Comparison of ENCODE assay signal across 1 cellular context in the genomic region with DNA sequence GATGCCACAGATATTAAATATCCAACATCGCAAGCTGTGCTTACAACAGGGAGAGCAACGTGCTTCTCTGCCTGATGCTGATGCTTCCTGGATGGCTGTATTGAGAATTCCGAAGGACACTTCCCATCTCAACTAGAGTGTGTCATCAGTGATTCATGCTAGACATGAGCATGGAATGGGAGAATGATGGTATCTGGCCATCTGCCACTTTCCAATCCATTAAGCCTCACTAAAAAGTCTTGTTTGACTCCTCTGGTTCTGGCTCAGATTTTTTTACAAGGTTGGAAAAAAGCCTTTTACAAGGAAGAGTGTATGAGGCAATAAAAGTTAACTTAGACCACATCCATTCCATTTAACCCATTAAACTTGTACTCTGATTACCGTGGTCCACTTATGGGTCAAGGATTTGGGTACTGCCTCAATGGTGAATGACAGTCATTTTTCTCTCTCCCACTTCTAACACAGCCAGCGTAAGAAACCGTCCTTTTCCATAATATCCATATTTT.
TF ChIP-seq lines count a peak whose summit lies in the region.

No MANE protein-coding gene starts in this region.

TF ChIP-seq in HEK293, 187 proteins besides CTCF, POLR2A, EP300 and RAD21 (continued from another document and continues in another):
- TF ChIP-seq, protein P1, sequence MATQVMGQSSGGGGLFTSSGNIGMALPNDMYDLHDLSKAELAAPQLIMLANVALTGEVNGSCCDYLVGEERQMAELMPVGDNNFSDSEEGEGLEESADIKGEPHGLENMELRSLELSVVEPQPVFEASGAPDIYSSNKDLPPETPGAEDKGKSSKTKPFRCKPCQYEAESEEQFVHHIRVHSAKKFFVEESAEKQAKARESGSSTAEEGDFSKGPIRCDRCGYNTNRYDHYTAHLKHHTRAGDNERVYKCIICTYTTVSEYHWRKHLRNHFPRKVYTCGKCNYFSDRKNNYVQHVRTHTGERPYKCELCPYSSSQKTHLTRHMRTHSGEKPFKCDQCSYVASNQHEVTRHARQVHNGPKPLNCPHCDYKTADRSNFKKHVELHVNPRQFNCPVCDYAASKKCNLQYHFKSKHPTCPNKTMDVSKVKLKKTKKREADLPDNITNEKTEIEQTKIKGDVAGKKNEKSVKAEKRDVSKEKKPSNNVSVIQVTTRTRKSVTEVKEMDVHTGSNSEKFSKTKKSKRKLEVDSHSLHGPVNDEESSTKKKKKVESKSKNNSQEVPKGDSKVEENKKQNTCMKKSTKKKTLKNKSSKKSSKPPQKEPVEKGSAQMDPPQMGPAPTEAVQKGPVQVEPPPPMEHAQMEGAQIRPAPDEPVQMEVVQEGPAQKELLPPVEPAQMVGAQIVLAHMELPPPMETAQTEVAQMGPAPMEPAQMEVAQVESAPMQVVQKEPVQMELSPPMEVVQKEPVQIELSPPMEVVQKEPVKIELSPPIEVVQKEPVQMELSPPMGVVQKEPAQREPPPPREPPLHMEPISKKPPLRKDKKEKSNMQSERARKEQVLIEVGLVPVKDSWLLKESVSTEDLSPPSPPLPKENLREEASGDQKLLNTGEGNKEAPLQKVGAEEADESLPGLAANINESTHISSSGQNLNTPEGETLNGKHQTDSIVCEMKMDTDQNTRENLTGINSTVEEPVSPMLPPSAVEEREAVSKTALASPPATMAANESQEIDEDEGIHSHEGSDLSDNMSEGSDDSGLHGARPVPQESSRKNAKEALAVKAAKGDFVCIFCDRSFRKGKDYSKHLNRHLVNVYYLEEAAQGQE (tag by site-specific recombination; IDR thresholded peaks at IDR 0.05) = no peak
- TF ChIP-seq ZNF629 (tag by site-specific recombination; IDR thresholded peaks at IDR 0.05) = peak; percentile 92
- TF ChIP-seq, protein P2, sequence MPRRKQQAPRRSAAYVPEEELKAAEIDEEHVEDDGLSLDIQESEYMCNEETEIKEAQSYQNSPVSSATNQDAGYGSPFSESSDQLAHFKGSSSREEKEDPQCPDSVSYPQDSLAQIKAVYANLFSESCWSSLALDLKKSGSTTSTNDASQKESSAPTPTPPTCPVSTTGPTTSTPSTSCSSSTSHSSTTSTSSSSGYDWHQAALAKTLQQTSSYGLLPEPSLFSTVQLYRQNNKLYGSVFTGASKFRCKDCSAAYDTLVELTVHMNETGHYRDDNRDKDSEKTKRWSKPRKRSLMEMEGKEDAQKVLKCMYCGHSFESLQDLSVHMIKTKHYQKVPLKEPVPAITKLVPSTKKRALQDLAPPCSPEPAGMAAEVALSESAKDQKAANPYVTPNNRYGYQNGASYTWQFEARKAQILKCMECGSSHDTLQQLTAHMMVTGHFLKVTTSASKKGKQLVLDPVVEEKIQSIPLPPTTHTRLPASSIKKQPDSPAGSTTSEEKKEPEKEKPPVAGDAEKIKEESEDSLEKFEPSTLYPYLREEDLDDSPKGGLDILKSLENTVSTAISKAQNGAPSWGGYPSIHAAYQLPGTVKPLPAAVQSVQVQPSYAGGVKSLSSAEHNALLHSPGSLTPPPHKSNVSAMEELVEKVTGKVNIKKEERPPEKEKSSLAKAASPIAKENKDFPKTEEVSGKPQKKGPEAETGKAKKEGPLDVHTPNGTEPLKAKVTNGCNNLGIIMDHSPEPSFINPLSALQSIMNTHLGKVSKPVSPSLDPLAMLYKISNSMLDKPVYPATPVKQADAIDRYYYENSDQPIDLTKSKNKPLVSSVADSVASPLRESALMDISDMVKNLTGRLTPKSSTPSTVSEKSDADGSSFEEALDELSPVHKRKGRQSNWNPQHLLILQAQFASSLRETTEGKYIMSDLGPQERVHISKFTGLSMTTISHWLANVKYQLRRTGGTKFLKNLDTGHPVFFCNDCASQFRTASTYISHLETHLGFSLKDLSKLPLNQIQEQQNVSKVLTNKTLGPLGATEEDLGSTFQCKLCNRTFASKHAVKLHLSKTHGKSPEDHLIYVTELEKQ (tag by site-specific recombination; IDR thresholded peaks at IDR 0.05; ENCODE audit: borderline replicate concordance) = peak; percentile 93
- TF ChIP-seq ZNF768 (tag by site-specific recombination; IDR thresholded peaks at IDR 0.05) = no peak
- TF ChIP-seq ZNF37A (tag by site-specific recombination; IDR thresholded peaks at IDR 0.05) = no peak
- no peak for TF ChIP-seq ZNF248 (tag by site-specific recombination; IDR thresholded peaks at IDR 0.05)
- TF ChIP-seq ZNF791 (tag by site-specific recombination; IDR thresholded peaks at IDR 0.05) = no peak
- no peak for TF ChIP-seq ZNF707 (tag by site-specific recombination; IDR thresholded peaks at IDR 0.05)
- TF ChIP-seq ZBTB8A (tag by site-specific recombination; IDR thresholded peaks at IDR 0.05) = no peak
- no peak for TF ChIP-seq ZNF571 (tag by site-specific recombination; IDR thresholded peaks at IDR 0.05)
- no peak for TF ChIP-seq ZIC2 (tag by site-specific recombination; IDR thresholded peaks at IDR 0.05)
- TF ChIP-seq ZNF184 (tag by site-specific recombination; IDR thresholded peaks at IDR 0.05) = peak; percentile 92
- no peak for TF ChIP-seq GLIS2 (tag by site-specific recombination; IDR thresholded peaks at IDR 0.05)
- TF ChIP-seq ZNF830 (tag by site-specific recombination; IDR thresholded peaks at IDR 0.05; ENCODE audit: low read depth) = no peak
- TF ChIP-seq, protein P3, sequence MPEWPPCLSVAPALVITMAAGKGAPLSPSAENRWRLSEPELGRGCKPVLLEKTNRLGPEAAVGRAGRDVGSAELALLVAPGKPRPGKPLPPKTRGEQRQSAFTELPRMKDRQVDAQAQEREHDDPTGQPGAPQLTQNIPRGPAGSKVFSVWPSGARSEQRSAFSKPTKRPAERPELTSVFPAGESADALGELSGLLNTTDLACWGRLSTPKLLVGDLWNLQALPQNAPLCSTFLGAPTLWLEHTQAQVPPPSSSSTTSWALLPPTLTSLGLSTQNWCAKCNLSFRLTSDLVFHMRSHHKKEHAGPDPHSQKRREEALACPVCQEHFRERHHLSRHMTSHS (tag by site-specific recombination; IDR thresholded peaks at IDR 0.05) = no peak; the same call in 1 of the 2 replicates
- no peak for TF ChIP-seq ZNF155 (tag by site-specific recombination; IDR thresholded peaks at IDR 0.05)
- peak; percentile 6 for TF ChIP-seq ZNF529 (tag by site-specific recombination; IDR thresholded peaks at IDR 0.05; ENCODE audit: insufficient replicate concordance)
- TF ChIP-seq ZFP3 (tag by site-specific recombination; IDR thresholded peaks at IDR 0.05; ENCODE audit: low read depth) = no peak
- no peak for TF ChIP-seq ZNF624 (tag by site-specific recombination; IDR thresholded peaks at IDR 0.05)
- TF ChIP-seq ZSCAN23 (tag by site-specific recombination; IDR thresholded peaks at IDR 0.05) = peak; percentile 47; the same call in 1 of the 2 replicates
- TF ChIP-seq, protein P4, sequence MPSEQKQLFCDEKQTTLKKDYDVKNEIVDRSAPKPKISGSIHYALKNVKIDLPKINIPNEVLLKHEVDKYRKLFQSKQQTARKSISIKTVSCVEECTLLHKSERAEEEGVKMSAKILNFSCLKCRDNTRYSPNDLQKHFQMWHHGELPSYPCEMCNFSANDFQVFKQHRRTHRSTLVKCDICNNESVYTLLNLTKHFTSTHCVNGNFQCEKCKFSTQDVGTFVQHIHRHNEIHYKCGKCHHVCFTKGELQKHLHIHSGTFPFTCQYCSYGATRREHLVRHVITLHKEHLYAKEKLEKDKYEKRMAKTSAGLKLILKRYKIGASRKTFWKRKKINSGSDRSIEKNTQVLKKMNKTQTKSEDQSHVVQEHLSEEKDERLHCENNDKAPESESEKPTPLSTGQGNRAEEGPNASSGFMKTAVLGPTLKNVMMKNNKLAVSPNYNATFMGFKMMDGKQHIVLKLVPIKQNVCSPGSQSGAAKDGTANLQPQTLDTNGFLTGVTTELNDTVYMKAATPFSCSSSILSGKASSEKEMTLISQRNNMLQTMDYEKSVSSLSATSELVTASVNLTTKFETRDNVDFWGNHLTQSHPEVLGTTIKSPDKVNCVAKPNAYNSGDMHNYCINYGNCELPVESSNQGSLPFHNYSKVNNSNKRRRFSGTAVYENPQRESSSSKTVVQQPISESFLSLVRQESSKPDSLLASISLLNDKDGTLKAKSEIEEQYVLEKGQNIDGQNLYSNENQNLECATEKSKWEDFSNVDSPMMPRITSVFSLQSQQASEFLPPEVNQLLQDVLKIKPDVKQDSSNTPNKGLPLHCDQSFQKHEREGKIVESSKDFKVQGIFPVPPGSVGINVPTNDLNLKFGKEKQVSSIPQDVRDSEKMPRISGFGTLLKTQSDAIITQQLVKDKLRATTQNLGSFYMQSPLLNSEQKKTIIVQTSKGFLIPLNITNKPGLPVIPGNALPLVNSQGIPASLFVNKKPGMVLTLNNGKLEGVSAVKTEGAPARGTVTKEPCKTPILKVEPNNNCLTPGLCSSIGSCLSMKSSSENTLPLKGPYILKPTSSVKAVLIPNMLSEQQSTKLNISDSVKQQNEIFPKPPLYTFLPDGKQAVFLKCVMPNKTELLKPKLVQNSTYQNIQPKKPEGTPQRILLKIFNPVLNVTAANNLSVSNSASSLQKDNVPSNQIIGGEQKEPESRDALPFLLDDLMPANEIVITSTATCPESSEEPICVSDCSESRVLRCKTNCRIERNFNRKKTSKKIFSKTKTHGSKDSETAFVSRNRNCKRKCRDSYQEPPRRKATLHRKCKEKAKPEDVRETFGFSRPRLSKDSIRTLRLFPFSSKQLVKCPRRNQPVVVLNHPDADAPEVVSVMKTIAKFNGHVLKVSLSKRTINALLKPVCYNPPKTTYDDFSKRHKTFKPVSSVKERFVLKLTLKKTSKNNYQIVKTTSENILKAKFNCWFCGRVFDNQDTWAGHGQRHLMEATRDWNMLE (tag by site-specific recombination; conservative IDR thresholded peaks at IDR 0.05; ENCODE audit: low read depth) = peak; percentile 59
- no peak for TF ChIP-seq ZNF560 (tag by site-specific recombination; IDR thresholded peaks at IDR 0.05; ENCODE audit: borderline replicate concordance)
- peak; percentile 36; the same call in 1 of the 2 replicates for TF ChIP-seq IKZF3 (tag by site-specific recombination; IDR thresholded peaks at IDR 0.05)
- TF ChIP-seq, protein P5, sequence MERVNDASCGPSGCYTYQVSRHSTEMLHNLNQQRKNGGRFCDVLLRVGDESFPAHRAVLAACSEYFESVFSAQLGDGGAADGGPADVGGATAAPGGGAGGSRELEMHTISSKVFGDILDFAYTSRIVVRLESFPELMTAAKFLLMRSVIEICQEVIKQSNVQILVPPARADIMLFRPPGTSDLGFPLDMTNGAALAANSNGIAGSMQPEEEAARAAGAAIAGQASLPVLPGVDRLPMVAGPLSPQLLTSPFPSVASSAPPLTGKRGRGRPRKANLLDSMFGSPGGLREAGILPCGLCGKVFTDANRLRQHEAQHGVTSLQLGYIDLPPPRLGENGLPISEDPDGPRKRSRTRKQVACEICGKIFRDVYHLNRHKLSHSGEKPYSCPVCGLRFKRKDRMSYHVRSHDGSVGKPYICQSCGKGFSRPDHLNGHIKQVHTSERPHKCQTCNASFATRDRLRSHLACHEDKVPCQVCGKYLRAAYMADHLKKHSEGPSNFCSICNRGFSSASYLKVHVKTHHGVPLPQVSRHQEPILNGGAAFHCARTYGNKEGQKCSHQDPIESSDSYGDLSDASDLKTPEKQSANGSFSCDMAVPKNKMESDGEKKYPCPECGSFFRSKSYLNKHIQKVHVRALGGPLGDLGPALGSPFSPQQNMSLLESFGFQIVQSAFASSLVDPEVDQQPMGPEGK (tag by site-specific recombination; IDR thresholded peaks at IDR 0.05) = 0 out of 2 replicates have a peak, but pooled peaks have one; percentile 27
- TF ChIP-seq KLF9 (tag by site-specific recombination; IDR thresholded peaks at IDR 0.05; ENCODE audit: low read depth) = no peak; the same call in 1 of the 2 replicates
- TF ChIP-seq ZNF433 (tag by site-specific recombination; IDR thresholded peaks at IDR 0.05; ENCODE audit: low read depth) = no peak
- TF ChIP-seq ZNF175 (tag by site-specific recombination; IDR thresholded peaks at IDR 0.05) = no peak
- no peak for TF ChIP-seq ZNF23 (tag by site-specific recombination; IDR thresholded peaks at IDR 0.05; ENCODE audit: borderline replicate concordance)
- TF ChIP-seq, protein P6, sequence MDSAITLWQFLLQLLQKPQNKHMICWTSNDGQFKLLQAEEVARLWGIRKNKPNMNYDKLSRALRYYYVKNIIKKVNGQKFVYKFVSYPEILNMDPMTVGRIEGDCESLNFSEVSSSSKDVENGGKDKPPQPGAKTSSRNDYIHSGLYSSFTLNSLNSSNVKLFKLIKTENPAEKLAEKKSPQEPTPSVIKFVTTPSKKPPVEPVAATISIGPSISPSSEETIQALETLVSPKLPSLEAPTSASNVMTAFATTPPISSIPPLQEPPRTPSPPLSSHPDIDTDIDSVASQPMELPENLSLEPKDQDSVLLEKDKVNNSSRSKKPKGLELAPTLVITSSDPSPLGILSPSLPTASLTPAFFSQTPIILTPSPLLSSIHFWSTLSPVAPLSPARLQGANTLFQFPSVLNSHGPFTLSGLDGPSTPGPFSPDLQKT (IDR thresholded peaks at IDR 0.05; ENCODE audit: borderline replicate concordance, low read depth, low read length) = no peak
- no peak for TF ChIP-seq ZBTB48 (tag by site-specific recombination; IDR thresholded peaks at IDR 0.05)
- TF ChIP-seq ZNF354C (tag by site-specific recombination; IDR thresholded peaks at IDR 0.05; ENCODE audit: borderline replicate concordance, low read depth) = no peak
- no peak for TF ChIP-seq ZNF473 (tag by site-specific recombination; IDR thresholded peaks at IDR 0.05)
- TF ChIP-seq, protein P7, sequence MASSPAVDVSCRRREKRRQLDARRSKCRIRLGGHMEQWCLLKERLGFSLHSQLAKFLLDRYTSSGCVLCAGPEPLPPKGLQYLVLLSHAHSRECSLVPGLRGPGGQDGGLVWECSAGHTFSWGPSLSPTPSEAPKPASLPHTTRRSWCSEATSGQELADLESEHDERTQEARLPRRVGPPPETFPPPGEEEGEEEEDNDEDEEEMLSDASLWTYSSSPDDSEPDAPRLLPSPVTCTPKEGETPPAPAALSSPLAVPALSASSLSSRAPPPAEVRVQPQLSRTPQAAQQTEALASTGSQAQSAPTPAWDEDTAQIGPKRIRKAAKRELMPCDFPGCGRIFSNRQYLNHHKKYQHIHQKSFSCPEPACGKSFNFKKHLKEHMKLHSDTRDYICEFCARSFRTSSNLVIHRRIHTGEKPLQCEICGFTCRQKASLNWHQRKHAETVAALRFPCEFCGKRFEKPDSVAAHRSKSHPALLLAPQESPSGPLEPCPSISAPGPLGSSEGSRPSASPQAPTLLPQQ (tag by site-specific recombination; IDR thresholded peaks at IDR 0.05) = peak; percentile 80
- 0 out of 2 replicates have a peak, but pooled peaks have one; percentile 40 for TF ChIP-seq ZNF558 (tag by site-specific recombination; IDR thresholded peaks at IDR 0.05)
- TF ChIP-seq, protein P8, sequence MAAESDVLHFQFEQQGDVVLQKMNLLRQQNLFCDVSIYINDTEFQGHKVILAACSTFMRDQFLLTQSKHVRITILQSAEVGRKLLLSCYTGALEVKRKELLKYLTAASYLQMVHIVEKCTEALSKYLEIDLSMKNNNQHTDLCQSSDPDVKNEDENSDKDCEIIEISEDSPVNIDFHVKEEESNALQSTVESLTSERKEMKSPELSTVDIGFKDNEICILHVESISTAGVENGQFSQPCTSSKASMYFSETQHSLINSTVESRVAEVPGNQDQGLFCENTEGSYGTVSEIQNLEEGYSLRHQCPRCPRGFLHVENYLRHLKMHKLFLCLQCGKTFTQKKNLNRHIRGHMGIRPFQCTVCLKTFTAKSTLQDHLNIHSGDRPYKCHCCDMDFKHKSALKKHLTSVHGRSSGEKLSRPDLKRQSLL (tag by site-specific recombination; IDR thresholded peaks at IDR 0.05) = 0 out of 2 replicates have a peak, but pooled peaks have one; percentile 23
- TF ChIP-seq BCL11B (tag by site-specific recombination; IDR thresholded peaks at IDR 0.05; ENCODE audit: low read depth) = no peak
- TF ChIP-seq KLF1 (tag by site-specific recombination; IDR thresholded peaks at IDR 0.05) = no peak
- no peak for TF ChIP-seq ZNF621 (tag by site-specific recombination; IDR thresholded peaks at IDR 0.05)
- TF ChIP-seq ZNF146 (tag by site-specific recombination; IDR thresholded peaks at IDR 0.05) = no peak
- no peak for TF ChIP-seq ZNF302 (tag by site-specific recombination; IDR thresholded peaks at IDR 0.05; ENCODE audit: low read depth)
